8 cellular contexts compared by ENCODE assay signal in the genomic region with DNA sequence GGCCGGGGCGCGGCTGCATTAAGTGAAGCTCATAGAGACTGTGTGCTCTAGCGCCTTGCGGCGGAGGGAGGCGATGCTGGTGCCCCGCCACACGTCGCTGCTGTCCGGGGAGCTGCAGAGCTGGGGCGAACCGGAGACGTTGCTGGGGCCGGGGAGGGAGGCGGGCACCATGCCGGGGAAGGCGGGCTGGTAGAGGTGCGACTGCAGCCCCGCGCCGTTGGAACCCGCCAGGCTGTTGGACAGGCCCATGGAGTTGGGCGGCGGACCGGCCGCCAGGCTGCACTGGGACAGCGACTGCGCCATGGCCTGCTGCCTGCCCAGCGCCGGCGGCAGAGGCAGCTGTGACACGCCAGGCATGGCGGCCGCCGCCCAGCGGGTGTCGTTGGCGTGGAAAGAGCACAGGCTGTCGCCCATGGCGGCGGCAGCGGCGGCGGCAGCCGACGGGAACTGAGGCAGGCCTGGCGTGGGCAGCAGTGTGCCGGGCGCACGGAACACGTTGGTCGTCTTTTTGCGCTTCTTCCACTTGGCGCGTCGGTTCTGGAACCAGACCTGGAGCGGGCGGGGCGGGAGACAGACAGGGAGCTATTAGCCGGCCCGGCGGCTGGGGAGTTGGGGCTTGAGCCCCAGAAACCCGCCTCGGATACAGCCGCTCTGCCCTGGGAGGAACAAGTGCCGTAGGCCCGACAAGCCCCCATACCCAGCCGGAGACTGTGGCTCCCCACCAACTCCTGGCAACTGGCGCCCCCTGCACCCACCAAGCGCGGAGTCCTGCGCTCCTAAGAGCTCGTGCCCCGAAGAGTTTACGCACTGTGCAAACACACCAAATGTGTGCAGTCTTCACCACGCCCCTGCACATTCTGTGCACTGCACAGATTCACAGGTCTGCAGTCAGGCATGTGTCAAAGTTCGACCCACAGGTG. TPM values are rescaled to one million over a fixed set of nuclear protein-coding genes. Genes with fewer than 3 reads are reported as not detected.
DNase-seq lines count a peak whose midpoint lies in the region; ATAC-seq, FAIRE-seq and TF ChIP-seq lines count a peak whose summit lies in the region.

No MANE protein-coding gene starts in this region.

- WGBS in hepatocyte (ENCODE audit: low lambda C conversion rate, missing lambda C conversion rate) = 4% methylated on average over 46 of the region's 78 CpGs

- H2AFZ ChIP-seq in hepatocyte = peak overlapping the region; percentile 84

- H3K9me2 ChIP-seq in hepatocyte (replicated peaks; ENCODE audit: insufficient read depth) = no peaks in the 10 kb centered on the region

- H3K9ac ChIP-seq in skeletal muscle tissue (ENCODE audit: low read depth in 1 of 3, low read length in 3 of 3) = peak overlapping the region in 1 of 3 donors; percentile 40

- H3K4me3 ChIP-seq in hepatocyte (peak overlapping the region; percentile 28), skeletal muscle tissue (ENCODE audit: low read length in 3 of 3) (peak overlapping the region; percentile 61 to 77 (median 69))

- H3K36me3 ChIP-seq in hepatocyte (replicated peaks; ENCODE audit: insufficient read depth, low read depth) (no peaks in the 10 kb centered on the region), skeletal muscle tissue (ENCODE audit: control insufficient read depth in 3 of 3, insufficient read depth in 3 of 3, low read length in 3 of 3) (no peaks in the 10 kb centered on the region)

- no peaks in the 10 kb centered on the region for H3K79me2 ChIP-seq in hepatocyte

- peaks cover 98% of the 10 kb centered on the region for H3K27me3 ChIP-seq in hepatocyte
- peaks cover 76 to 86% (median 82%) of the 10 kb centered on the region in 3 donors for H3K27me3 ChIP-seq in skeletal muscle tissue (ENCODE audit: control insufficient read depth in 3 of 3, insufficient read depth in 3 of 3, low read length in 3 of 3)

- H3K4me2 ChIP-seq in hepatocyte = peak overlapping the region; percentile 96

- TF ChIP-seq CTCF in D721Med (IDR thresholded peaks at IDR 0.05; ENCODE audit: insufficient read depth, missing control alignments) = peak; percentile 20
- TF ChIP-seq CTCF in hepatocyte (IDR thresholded peaks at IDR 0.05; ENCODE audit: poor library complexity) = peak; percentile 21

- DNase-seq in D721Med (ENCODE audit: insufficient read length, low spot score) = peak; percentile 77
- DNase-seq in NCI-H460 (ENCODE audit: extremely low read depth, low read depth) = peak; percentile 70
- DNase-seq in activated T-cell treated with anti-CD3 and anti-CD28 coated beads, Interleukin-2, amount 50 U/mL, for 48 hours = peak; percentile 71 to 77
- peak; percentile 68 for DNase-seq in hepatocyte (ENCODE audit: low spot score)
- DNase-seq in GOT3 (lab: John Stamatoyannopoulos, UW) = no peak

- H3K9me3 ChIP-seq in hepatocyte (ENCODE audit: low read depth) (no peaks in the 10 kb centered on the region), skeletal muscle tissue (ENCODE audit: control insufficient read depth in 3 of 3, low read length in 3 of 3) (peaks cover 0 to 3% (median 0%) of the 10 kb centered on the region in 3 donors)

- H4K20me1 ChIP-seq in hepatocyte (ENCODE audit: insufficient read depth, poor library complexity, severe bottlenecking) = no peaks in the 10 kb centered on the region

- FAIRE-seq in D721Med (lab: Jason Lieb, UNC) = no peak

- no peak overlapping the region for H3K27ac ChIP-seq in hepatocyte
- no peak overlapping the region for H3K27ac ChIP-seq in skeletal muscle tissue (ENCODE audit: low read depth, low read length)

- ATAC-seq in GM19035 (IDR thresholded peaks at IDR 0.05; ENCODE audit: unreplicated experiment) (peak; percentile 88), HG03108 (IDR thresholded peaks at IDR 0.05; ENCODE audit: unreplicated experiment) (peak; percentile 81)

- H3K4me1 ChIP-seq in hepatocyte (ENCODE audit: insufficient read depth) = peaks cover 18% of the 10 kb centered on the region
- H3K4me1 ChIP-seq in skeletal muscle tissue (ENCODE audit: control insufficient read depth in 3 of 3, insufficient read depth in 3 of 3, low read length in 3 of 3) = peaks cover 12 to 18% (median 18%) of the 10 kb centered on the region in 3 donors

RNA-seq across cellular contexts. Expression of a gene that starts 8.0 kb away (rescaled TPM):
- not detected in 2 replicates for total RNA-seq in NCI-H460 (2014; rRNA removed; shearing (Covaris generic))
- polyA plus RNA-seq in NCI-H460 (2014; cell fraction: nucleus; rRNA removed) = not detected in 2 replicates
- total RNA-seq in hepatocyte = not detected in 2 replicates
- polyA plus RNA-seq in hepatocyte = not detected in 2 replicates
- total RNA-seq in skeletal muscle tissue = not detected
